Comparison of ENCODE assay signal across 30 cellular contexts in the genomic region with DNA sequence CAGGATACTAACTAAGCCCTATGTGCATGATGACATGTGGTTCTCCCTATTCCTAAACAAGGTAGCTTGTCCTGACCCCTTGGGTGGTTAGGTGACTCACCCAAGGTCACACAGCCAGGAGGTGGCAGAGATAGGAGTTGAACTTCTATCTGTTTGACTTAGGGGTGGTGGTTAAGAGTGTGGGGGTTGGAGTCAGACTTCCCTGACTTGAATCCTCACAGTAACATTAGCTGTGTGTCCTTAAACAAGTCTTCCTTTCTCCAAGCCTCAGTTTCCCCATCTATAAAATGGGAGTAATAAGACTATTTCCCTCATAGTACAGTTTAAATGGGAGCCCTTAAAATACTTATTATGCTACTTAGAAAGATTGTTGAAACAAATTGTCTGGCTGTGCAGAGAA. TPM values are rescaled to one million over a fixed set of nuclear protein-coding genes. Genes with fewer than 3 reads are reported as not detected.
"Had no signal": no experiment of that assay in that cellular context is flagged by ENCODE, and none has a peak within 500 bp of the region (broad histone marks: within the 10 kb centered on the region; RNA-seq: fewer than 3 reads in every experiment).

No MANE protein-coding gene starts in this region.

- H3K4me3 ChIP-seq: colonic mucosa, esophagus squamous epithelium, gastrocnemius medialis, heart right ventricle, left lung, lower lobe of right lung, mucosa of descending colon had no signal

- H3K9me3 ChIP-seq: colonic mucosa, esophagus squamous epithelium, gastrocnemius medialis, heart right ventricle, left lung, lower lobe of right lung, mucosa of descending colon had no signal

- H3K4me1 Mint-ChIP-seq: endodermal cell, mesothelial cell of epicardium had no signal

- H3K4me3 Mint-ChIP-seq: dendritic cell treated with granulocyte-macrophage colony-stimulating factor and Interleukin-4, amounts not matched to agents 40 ng/mL and 50 ng/mL, for 4 days; effector memory CD8-positive, alpha-beta T cell; endodermal cell; mesothelial cell of epicardium had no signal

- H3K27ac Mint-ChIP-seq: dendritic cell treated with granulocyte-macrophage colony-stimulating factor and Interleukin-4, amounts not matched to agents 40 ng/mL and 50 ng/mL, for 4 days; effector memory CD8-positive, alpha-beta T cell; endodermal cell; mesothelial cell of epicardium had no signal

- H3K36me3 Mint-ChIP-seq: mesothelial cell of epicardium had no signal

- H3K27me3 ChIP-seq: colonic mucosa had no signal

- H3K27ac ChIP-seq: colonic mucosa, epithelial cell of prostate, esophagus squamous epithelium, gastrocnemius medialis, heart right ventricle, left lung, lower lobe of right lung had no signal

- ATAC-seq: effector memory CD8-positive, alpha-beta T cell; esophagus mucosa; gastrocnemius medialis; heart right ventricle; left cardiac atrium; left lung; left ventricle myocardium superior; lower lobe of right lung; mucosa of descending colon had no signal

- H3K9me3 Mint-ChIP-seq: dendritic cell treated with granulocyte-macrophage colony-stimulating factor and Interleukin-4, amounts not matched to agents 40 ng/mL and 50 ng/mL, for 4 days; effector memory CD8-positive, alpha-beta T cell; endodermal cell; mesothelial cell of epicardium had no signal

- H3K36me3 ChIP-seq: colonic mucosa, esophagus squamous epithelium, gastrocnemius medialis, heart right ventricle, left lung, lower lobe of right lung had no signal

- H3K4me1 ChIP-seq: colonic mucosa, esophagus squamous epithelium, gastrocnemius medialis, heart right ventricle, left lung, lower lobe of right lung had no signal

- FAIRE-seq: endometrium, islet of Langerhans, keratinocyte had no signal

- DNase-seq: colonic mucosa; cortex of kidney; effector CD8-positive, alpha-beta T cell; effector memory CD8-positive, alpha-beta T cell; endodermal cell; erythroblast; esophagus squamous epithelium; foreskin fibroblast; foreskin melanocyte; gastrocnemius medialis; glutamatergic neuron; heart right ventricle; hippocampal formation; left cardiac atrium; left ventricle myocardium superior; lower lobe of right lung; mesenchymal stem cell; mucosa of descending colon had no signal

RNA-seq across cellular contexts. Expression of a gene that starts 21.9 kb away (rescaled TPM):
- total RNA-seq: esophagus mucosa, esophagus squamous epithelium, gastrocnemius medialis, kidney epithelial cell, lower leg skin, myocyte had no signal
- polyA plus RNA-seq: keratinocyte had no signal

RNA-seq across cellular contexts. Expression of a gene that starts 42.2 kb away (rescaled TPM):
- total RNA-seq: lung microvascular endothelial cell, mesothelial cell of epicardium, myocyte had no signal
